Comparison of ENCODE assay signal across 8 cellular contexts in the genomic region with DNA sequence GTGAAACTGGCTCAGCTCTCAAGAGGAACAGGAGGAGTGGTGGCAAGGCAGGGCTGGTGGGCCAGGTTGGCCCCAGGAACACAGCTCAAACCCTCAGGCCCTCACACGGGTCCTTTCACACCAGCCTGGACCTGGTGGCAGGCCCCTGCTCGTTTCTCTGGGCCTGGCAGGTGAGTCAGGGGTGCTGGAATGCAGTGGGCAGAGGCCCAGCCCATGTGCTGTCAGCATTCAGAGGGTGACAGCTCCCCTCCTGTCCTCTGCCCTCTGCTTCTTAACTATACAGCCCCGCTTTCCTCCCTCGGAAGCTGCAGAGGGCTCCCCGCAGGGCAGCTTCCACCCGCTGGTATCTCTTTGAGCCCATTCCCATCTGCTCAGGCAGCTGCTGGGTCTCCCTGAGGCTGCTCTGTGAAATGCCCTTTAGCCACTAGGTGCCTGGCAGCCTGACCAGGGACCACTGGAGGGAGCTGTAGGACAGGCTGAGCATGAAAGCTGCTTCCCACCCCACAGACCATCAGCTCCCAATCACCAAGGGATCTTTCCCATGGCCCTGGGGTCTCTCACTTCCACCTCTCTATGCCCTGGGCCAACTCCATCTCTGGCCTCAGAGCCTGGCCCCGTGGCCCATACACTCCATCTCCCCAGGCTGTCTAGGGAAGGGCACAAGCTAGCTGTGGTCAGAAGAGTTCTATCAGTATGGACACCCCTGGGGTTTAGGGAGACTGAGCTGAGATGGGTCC. TPM values are rescaled to one million over a fixed set of nuclear protein-coding genes. Genes with fewer than 3 reads are reported as not detected.
DNase-seq lines count a peak whose midpoint lies in the region; ATAC-seq and TF ChIP-seq lines count a peak whose summit lies in the region.

No MANE protein-coding gene starts in this region.

- peak; percentile 97 for TF ChIP-seq CTCF in fibroblast of mammary gland (conservative IDR thresholded peaks at IDR 0.05; ENCODE audit: control insufficient read depth, insufficient read depth, low read depth, low read length)
- TF ChIP-seq CTCF in neural cell (IDR thresholded peaks at IDR 0.05; ENCODE audit: poor library complexity, severe bottlenecking), result peak; percentile 70

- no peaks in the 10 kb centered on the region for H3K9me2 ChIP-seq in neural cell (ENCODE audit: insufficient read depth, low read length)

- H3K9me3 Mint-ChIP-seq in activated T-cell treated with anti-CD3 and anti-CD28 coated beads, Interleukin-2, amount 50 U/mL, for 72 hours, result no peaks in the 10 kb centered on the region

- no peaks in the 10 kb centered on the region for H3K9me3 ChIP-seq in neural cell (ENCODE audit: low read length)

- DNase-seq in NCI-H1436 (lab: John Stamatoyannopoulos, UW) (peak; percentile 61), NCI-H1436 treated with DMSO at 0.1 percent for 48 hours (lab: John Stamatoyannopoulos, UW) (no peak), HuH-7.5 (ENCODE audit: low spot score) (peak; percentile 98), fibroblast of mammary gland (ENCODE audit: low read depth) (peak; percentile 79), substantia nigra (lab: John Stamatoyannopoulos, UW) (peak in 47 of 49 donors; percentile 10 to 90 (median 71))
- peak; percentile 71 to 73 for DNase-seq in activated T-cell treated with anti-CD3 and anti-CD28 coated beads, Interleukin-2, amount 50 U/mL, for 72 hours

- peak; percentile 29 to 36 for ATAC-seq in activated T-cell treated with anti-CD3 and anti-CD28 coated beads, Interleukin-2, amount 50 U/mL, for 72 hours (replicated peaks in 1 of 2)

- peak; percentile 75 for TF ChIP-seq RAD21 in neural cell (conservative IDR thresholded peaks at IDR 0.05)

- H3K27ac ChIP-seq in neural cell (ENCODE audit: low read length), result no peak overlapping the region
- peak overlapping the region; percentile 61 for H3K27ac ChIP-seq in substantia nigra (ENCODE audit: low read depth, low read length, poor library complexity, severe bottlenecking)

- no peaks in the 10 kb centered on the region for H3K27me3 Mint-ChIP-seq in activated T-cell treated with anti-CD3 and anti-CD28 coated beads, Interleukin-2, amount 50 U/mL, for 72 hours (ENCODE audit: low read depth)

- H3F3A ChIP-seq in neural cell (ENCODE audit: insufficient read depth, low read length, poor library complexity, severe bottlenecking), result no peaks in the 10 kb centered on the region

- H3K9ac ChIP-seq in neural cell (ENCODE audit: low read length), result no peak overlapping the region

- H3K4me3 ChIP-seq in fibroblast of mammary gland (ENCODE audit: control insufficient read depth, low read depth, low read length) (no peak overlapping the region), neural cell (ENCODE audit: low read length) (no peak overlapping the region)

- H3K79me2 ChIP-seq in neural cell (replicated peaks; ENCODE audit: insufficient read depth, low read length), result no peaks in the 10 kb centered on the region

- H3K27me3 ChIP-seq in neural cell (ENCODE audit: insufficient read depth, low read depth, low read length), result no peaks in the 10 kb centered on the region

- H4K20me1 ChIP-seq in neural cell (ENCODE audit: insufficient read depth), result no peaks in the 10 kb centered on the region

- no peak overlapping the region for H3K27ac Mint-ChIP-seq in activated T-cell treated with anti-CD3 and anti-CD28 coated beads, Interleukin-2, amount 50 U/mL, for 72 hours

- no peaks in the 10 kb centered on the region for H3K36me3 Mint-ChIP-seq in activated T-cell treated with anti-CD3 and anti-CD28 coated beads, Interleukin-2, amount 50 U/mL, for 72 hours (ENCODE audit: insufficient read depth in 2 of 2)

- H2AFZ ChIP-seq in neural cell (ENCODE audit: low read depth, low read length), result no peak overlapping the region

- H3K36me3 ChIP-seq in neural cell (ENCODE audit: insufficient read depth, low read length), result no peaks in the 10 kb centered on the region

- H3K4me3 Mint-ChIP-seq in activated T-cell treated with anti-CD3 and anti-CD28 coated beads, Interleukin-2, amount 50 U/mL, for 72 hours, result no peak overlapping the region

- TF ChIP-seq EP300 in neural cell (conservative IDR thresholded peaks at IDR 0.05; ENCODE audit: poor library complexity, severe bottlenecking), result no peak

- no peak overlapping the region for H3K4me2 ChIP-seq in neural cell (ENCODE audit: low read length)

- peaks cover 21% of the 10 kb centered on the region for H3K4me1 Mint-ChIP-seq in activated T-cell treated with anti-CD3 and anti-CD28 coated beads, Interleukin-2, amount 50 U/mL, for 72 hours (ENCODE audit: low read depth)

TF ChIP-seq in PFSK-1, 5 proteins besides CTCF, POLR2A, EP300 and RAD21:
- TF ChIP-seq FOXP2 (optimal IDR thresholded peaks at IDR 0.05; ENCODE audit: borderline replicate concordance, extremely low read depth, extremely low read length, insufficient read depth) (peak; percentile 46), POLR2AphosphoS5 (IDR thresholded peaks at IDR 0.05; ENCODE audit: low read depth, low read length) (no peak)

TF ChIP-seq in neural cell, 6 proteins besides CTCF, POLR2A, EP300 and RAD21:
- TF ChIP-seq TAF1 (IDR thresholded peaks at IDR 0.05; ENCODE audit: low read depth) (no peak), POLR2AphosphoS5 (IDR thresholded peaks at IDR 0.05) (no peak), EZH2 (IDR thresholded peaks at IDR 0.05; ENCODE audit: borderline replicate concordance, insufficient read depth, low read length, poor library complexity, severe bottlenecking) (no peak), SMC3 (conservative IDR thresholded peaks at IDR 0.05; ENCODE audit: poor library complexity) (peak; percentile 69), MXI1 (conservative IDR thresholded peaks at IDR 0.05; ENCODE audit: poor library complexity, severe bottlenecking) (no peak)
- TF ChIP-seq, protein P1, sequence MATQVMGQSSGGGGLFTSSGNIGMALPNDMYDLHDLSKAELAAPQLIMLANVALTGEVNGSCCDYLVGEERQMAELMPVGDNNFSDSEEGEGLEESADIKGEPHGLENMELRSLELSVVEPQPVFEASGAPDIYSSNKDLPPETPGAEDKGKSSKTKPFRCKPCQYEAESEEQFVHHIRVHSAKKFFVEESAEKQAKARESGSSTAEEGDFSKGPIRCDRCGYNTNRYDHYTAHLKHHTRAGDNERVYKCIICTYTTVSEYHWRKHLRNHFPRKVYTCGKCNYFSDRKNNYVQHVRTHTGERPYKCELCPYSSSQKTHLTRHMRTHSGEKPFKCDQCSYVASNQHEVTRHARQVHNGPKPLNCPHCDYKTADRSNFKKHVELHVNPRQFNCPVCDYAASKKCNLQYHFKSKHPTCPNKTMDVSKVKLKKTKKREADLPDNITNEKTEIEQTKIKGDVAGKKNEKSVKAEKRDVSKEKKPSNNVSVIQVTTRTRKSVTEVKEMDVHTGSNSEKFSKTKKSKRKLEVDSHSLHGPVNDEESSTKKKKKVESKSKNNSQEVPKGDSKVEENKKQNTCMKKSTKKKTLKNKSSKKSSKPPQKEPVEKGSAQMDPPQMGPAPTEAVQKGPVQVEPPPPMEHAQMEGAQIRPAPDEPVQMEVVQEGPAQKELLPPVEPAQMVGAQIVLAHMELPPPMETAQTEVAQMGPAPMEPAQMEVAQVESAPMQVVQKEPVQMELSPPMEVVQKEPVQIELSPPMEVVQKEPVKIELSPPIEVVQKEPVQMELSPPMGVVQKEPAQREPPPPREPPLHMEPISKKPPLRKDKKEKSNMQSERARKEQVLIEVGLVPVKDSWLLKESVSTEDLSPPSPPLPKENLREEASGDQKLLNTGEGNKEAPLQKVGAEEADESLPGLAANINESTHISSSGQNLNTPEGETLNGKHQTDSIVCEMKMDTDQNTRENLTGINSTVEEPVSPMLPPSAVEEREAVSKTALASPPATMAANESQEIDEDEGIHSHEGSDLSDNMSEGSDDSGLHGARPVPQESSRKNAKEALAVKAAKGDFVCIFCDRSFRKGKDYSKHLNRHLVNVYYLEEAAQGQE (IDR thresholded peaks at IDR 0.05; ENCODE audit: borderline replicate concordance), result no peak
TF ChIP-seq in neural cell: peak in this region for 1.

RNA-seq across cellular contexts. Expression of a gene that starts 24.8 kb away (rescaled TPM):
- 0.98 TPM for polyA plus RNA-seq in PFSK-1 (2012; ENCODE audit: insufficient read length, low read depth)
- 10 to 100 TPM; 11.7 to 16.8 TPM for total RNA-seq in activated T-cell treated with anti-CD3 and anti-CD28 coated beads, Interleukin-2, amount 50 U/mL, for 72 hours
- 41.5 and 50.6 TPM in 2 replicates for polyA plus RNA-seq in neural cell
- 45.5 and 51.2 TPM in 2 replicates for polyA minus RNA-seq in neural cell

RNA-seq across cellular contexts. Expression of a gene that starts 33.1 kb away (rescaled TPM):
- polyA plus RNA-seq in PFSK-1 (2012; ENCODE audit: insufficient read length, low read depth), result not detected
- total RNA-seq in activated T-cell treated with anti-CD3 and anti-CD28 coated beads, Interleukin-2, amount 50 U/mL, for 72 hours, result under 1 TPM; 0.34 to 0.95 TPM
- polyA plus RNA-seq in neural cell, result not detected in 2 replicates
- polyA minus RNA-seq in neural cell, result not detected in 2 replicates

RNA-seq across cellular contexts. Expression of a gene that starts 33.3 kb away (rescaled TPM):
- polyA plus RNA-seq in PFSK-1 (2012; ENCODE audit: insufficient read length, low read depth), result not detected
- under 1 TPM; 0.46 to 0.65 TPM for total RNA-seq in activated T-cell treated with anti-CD3 and anti-CD28 coated beads, Interleukin-2, amount 50 U/mL, for 72 hours
- not detected in 2 replicates for polyA plus RNA-seq in neural cell
- not detected in 2 replicates for polyA minus RNA-seq in neural cell

RNA-seq across cellular contexts. Expression of a gene that starts 48.8 kb away (rescaled TPM):
- polyA plus RNA-seq in PFSK-1 (2012; ENCODE audit: insufficient read length, low read depth), result not detected
- total RNA-seq in activated T-cell treated with anti-CD3 and anti-CD28 coated beads, Interleukin-2, amount 50 U/mL, for 72 hours, result not detected
- not detected in 2 replicates for polyA plus RNA-seq in neural cell
- not detected in 2 replicates for polyA minus RNA-seq in neural cell

RNA-seq across cellular contexts. Expression of a gene that starts 49.0 kb away (rescaled TPM):
- polyA plus RNA-seq in PFSK-1 (2012; ENCODE audit: insufficient read length, low read depth), result not detected
- total RNA-seq in activated T-cell treated with anti-CD3 and anti-CD28 coated beads, Interleukin-2, amount 50 U/mL, for 72 hours, result under 1 TPM; 0.14 to 0.31 TPM
- polyA plus RNA-seq in neural cell, result not detected in 2 replicates
- polyA minus RNA-seq in neural cell, result not detected in 2 replicates
